In the genomic region with DNA sequence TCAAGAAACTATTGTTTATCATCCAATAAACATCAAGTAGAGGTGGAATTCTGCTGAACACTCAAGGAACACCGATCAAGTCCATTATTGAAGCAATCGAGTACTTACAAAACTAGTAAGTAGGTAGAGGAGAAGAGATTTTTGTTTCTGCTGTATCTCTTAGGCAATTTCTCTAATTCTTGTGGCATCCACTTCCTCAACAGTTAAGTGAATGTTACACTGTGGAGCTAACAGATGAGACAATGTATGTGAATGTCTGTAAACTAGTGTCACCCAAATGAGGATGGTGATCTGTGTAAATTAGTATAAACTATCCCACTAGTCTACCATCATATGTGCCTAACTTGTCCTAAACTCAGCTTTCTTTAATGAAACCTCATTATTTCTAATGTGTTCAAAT, we compare ENCODE assay signal across 20 cellular contexts.
"Had no signal": no experiment of that assay in that cellular context is flagged by ENCODE, and none has a peak within 500 bp of the region (broad histone marks: within the 10 kb centered on the region; RNA-seq: fewer than 3 reads in every experiment).

No MANE protein-coding gene starts in this region.

- H3K27ac ChIP-seq: body of pancreas, colonic mucosa, testis had no signal

- H3K4me1 ChIP-seq: colonic mucosa had no signal

- H3K27me3 ChIP-seq: body of pancreas, colonic mucosa, right atrium auricular region, testis had no signal

- H3K9me3 ChIP-seq: body of pancreas, colonic mucosa, right atrium auricular region, testis had no signal

- H3K36me3 ChIP-seq: colonic mucosa, right atrium auricular region had no signal

- H3K4me3 ChIP-seq: body of pancreas, colonic mucosa, right atrium auricular region, testis had no signal

- ATAC-seq: body of pancreas; left ventricle myocardium superior; natural killer cell treated with Interleukin-12 subunit alpha and Interleukin-12 subunit beta and Interleukin-15 and Interleukin-18, amount 100 ng/mL, for 72 hours; WTC11 had no signal

- DNase-seq: activated CD4-positive, alpha-beta T cell treated with anti-CD3 and anti-CD28 coated beads, Interleukin-2, amount 10 ng/mL, durations not matched to agents 24 days and 14 days; activated CD8-positive, alpha-beta memory T cell treated with anti-CD3 and anti-CD28 coated beads, Interleukin-2, amount 50 U/mL, for 48 hours; activated gamma-delta T cell treated with Interleukin-2 at 50 U/mL for 16 hours; body of pancreas; central memory CD4-positive, alpha-beta T cell; colonic mucosa; effector CD4-positive, alpha-beta T cell; foreskin fibroblast; glutamatergic neuron; hypothalamus; left ventricle myocardium superior; mesenchymal stem cell; nucleus accumbens; small intestine; stimulated activated CD4-positive, alpha-beta T cell treated with anti-CD3 and anti-CD28 coated beads, Interleukin-4, amount 100 ng/mL, for 4 hours; stimulated activated CD8-positive, alpha-beta memory T cell treated with anti-CD3 and anti-CD28 coated beads, Interleukin-4, amount 100 ng/mL, for 48 hours; testis had no signal
